ENCODE assay signal across 1 cellular context in genomic region chr19:2269244-2270156, GRCh38.
TF ChIP-seq lines count a peak whose summit lies in the region.

No MANE protein-coding gene starts in this region.

TF ChIP-seq in K562, 482 proteins besides CTCF, POLR2A, EP300 and RAD21 (continued from another document and continues in another):
- TF ChIP-seq GMEB1 (CRISPR knock-in tag; IDR thresholded peaks at IDR 0.05) (peak; percentile 68), POLR2H (tag; IDR thresholded peaks at IDR 0.05; ENCODE audit: low read depth) (peak; percentile 98), NR2C1 (IDR thresholded peaks at IDR 0.05) (no peak), NR2C1 (tag; IDR thresholded peaks at IDR 0.05) (no peak), TAF1 (IDR thresholded peaks at IDR 0.05; ENCODE audit: control insufficient read depth, extremely low read depth, insufficient read depth, low read length, severe bottlenecking) (peak; percentile 100), ZBTB33 (CRISPR knock-in tag; IDR thresholded peaks at IDR 0.05) (peak; percentile 57; the same call in 1 of the 2 replicates), ETV5 (CRISPR knock-in tag; IDR thresholded peaks at IDR 0.05; ENCODE audit: low read depth) (no peak), ARID1B (IDR thresholded peaks at IDR 0.05) (peak; percentile 41; the same call in 1 of the 2 replicates), ATF3 (IDR thresholded peaks at IDR 0.05) (no peak), ATF3 (CRISPR knock-in tag; conservative IDR thresholded peaks at IDR 0.05) (0 out of 2 replicates have a peak, but pooled peaks have one; percentile 58), ZNF224 (CRISPR knock-in tag; IDR thresholded peaks at IDR 0.05) (no peak), RCOR1 (IDR thresholded peaks at IDR 0.05; ENCODE audit: borderline replicate concordance in 1 of 2, low read depth in 2 of 2, low read length in 2 of 2) (peak in 1 of 2 experiments; percentile 18; a peak in 1 of 4 replicates), GTF2F1 (IDR thresholded peaks at IDR 0.05; ENCODE audit: low read depth, low read length) (peak; percentile 100), NFYB (IDR thresholded peaks at IDR 0.05; ENCODE audit: extremely low read depth, insufficient read length) (peak; percentile 58), SMARCB1 (IDR thresholded peaks at IDR 0.05; ENCODE audit: insufficient read length, low read depth) (no peak), MBD2 (IDR thresholded peaks at IDR 0.05; ENCODE audit: borderline replicate concordance, low read depth) (peak; percentile 84), KLF10 (CRISPR knock-in tag; IDR thresholded peaks at IDR 0.05) (no peak), PHB2 (IDR thresholded peaks at IDR 0.05; ENCODE audit: low read depth) (no peak), ZNF57 (CRISPR knock-in tag; IDR thresholded peaks at IDR 0.05) (no peak), DPF2 (IDR thresholded peaks at IDR 0.05) (0 out of 2 replicates have a peak, but pooled peaks have one; percentile 17), LARP7 (IDR thresholded peaks at IDR 0.05) (peak; percentile 83; the same call in 1 of the 2 replicates), KLF16 (IDR thresholded peaks at IDR 0.05) (no peak), SMAD4 (CRISPR knock-in tag; conservative IDR thresholded peaks at IDR 0.05) (peak; percentile 69), ZNF77 (CRISPR knock-in tag; IDR thresholded peaks at IDR 0.05) (no peak), RBM15 (IDR thresholded peaks at IDR 0.05; ENCODE audit: insufficient read depth, low read length) (no peak), STAT5A (IDR thresholded peaks at IDR 0.05; ENCODE audit: borderline replicate concordance, low read length) (no peak), ZNF408 (CRISPR knock-in tag; IDR thresholded peaks at IDR 0.05; ENCODE audit: low read depth) (no peak), NBN (IDR thresholded peaks at IDR 0.05; ENCODE audit: low read depth) (peak; percentile 75), E2F1 (CRISPR knock-in tag; IDR thresholded peaks at IDR 0.05) (peak; percentile 81), BHLHE40 (IDR thresholded peaks at IDR 0.05; ENCODE audit: low read length) (peak; percentile 91), SRF (CRISPR knock-in tag; IDR thresholded peaks at IDR 0.05) (peak in 1 of 2 experiments; percentile 13; a peak in 1 of 4 replicates), HCFC1 (IDR thresholded peaks at IDR 0.05; ENCODE audit: low read depth, low read length) (peak; percentile 62), CHD1 (IDR thresholded peaks at IDR 0.05; ENCODE audit: low read length) (peak; percentile 98), ZNF24 (IDR thresholded peaks at IDR 0.05) (0 out of 2 replicates have a peak, but pooled peaks have one; percentile 24), RBBP5 (IDR thresholded peaks at IDR 0.05; ENCODE audit: borderline replicate concordance, insufficient read depth, low read length, poor library complexity, severe bottlenecking) (peak; percentile 87), HDAC6 (IDR thresholded peaks at IDR 0.05; ENCODE audit: low read depth, low read length) (no peak)
- TF ChIP-seq, protein P1, sequence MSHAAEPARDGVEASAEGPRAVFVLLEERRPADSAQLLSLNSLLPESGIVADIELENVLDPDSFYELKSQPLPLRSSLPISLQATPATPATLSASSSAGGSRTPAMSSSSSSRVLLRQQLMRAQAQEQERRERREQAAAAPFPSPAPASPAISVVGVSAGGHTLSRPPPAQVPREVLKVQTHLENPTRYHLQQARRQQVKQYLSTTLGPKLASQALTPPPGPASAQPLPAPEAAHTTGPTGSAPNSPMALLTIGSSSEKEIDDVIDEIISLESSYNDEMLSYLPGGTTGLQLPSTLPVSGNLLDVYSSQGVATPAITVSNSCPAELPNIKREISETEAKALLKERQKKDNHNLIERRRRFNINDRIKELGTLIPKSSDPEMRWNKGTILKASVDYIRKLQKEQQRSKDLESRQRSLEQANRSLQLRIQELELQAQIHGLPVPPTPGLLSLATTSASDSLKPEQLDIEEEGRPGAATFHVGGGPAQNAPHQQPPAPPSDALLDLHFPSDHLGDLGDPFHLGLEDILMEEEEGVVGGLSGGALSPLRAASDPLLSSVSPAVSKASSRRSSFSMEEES (CRISPR knock-in tag; IDR thresholded peaks at IDR 0.05) = no peak
- TF ChIP-seq, protein P2, sequence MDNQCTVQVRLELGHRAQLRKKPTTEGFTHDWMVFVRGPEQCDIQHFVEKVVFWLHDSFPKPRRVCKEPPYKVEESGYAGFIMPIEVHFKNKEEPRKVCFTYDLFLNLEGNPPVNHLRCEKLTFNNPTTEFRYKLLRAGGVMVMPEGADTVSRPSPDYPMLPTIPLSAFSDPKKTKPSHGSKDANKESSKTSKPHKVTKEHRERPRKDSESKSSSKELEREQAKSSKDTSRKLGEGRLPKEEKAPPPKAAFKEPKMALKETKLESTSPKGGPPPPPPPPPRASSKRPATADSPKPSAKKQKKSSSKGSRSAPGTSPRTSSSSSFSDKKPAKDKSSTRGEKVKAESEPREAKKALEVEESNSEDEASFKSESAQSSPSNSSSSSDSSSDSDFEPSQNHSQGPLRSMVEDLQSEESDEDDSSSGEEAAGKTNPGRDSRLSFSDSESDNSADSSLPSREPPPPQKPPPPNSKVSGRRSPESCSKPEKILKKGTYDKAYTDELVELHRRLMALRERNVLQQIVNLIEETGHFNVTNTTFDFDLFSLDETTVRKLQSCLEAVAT (IDR thresholded peaks at IDR 0.05) = peak; percentile 89 to 90
- TF ChIP-seq, protein P3, sequence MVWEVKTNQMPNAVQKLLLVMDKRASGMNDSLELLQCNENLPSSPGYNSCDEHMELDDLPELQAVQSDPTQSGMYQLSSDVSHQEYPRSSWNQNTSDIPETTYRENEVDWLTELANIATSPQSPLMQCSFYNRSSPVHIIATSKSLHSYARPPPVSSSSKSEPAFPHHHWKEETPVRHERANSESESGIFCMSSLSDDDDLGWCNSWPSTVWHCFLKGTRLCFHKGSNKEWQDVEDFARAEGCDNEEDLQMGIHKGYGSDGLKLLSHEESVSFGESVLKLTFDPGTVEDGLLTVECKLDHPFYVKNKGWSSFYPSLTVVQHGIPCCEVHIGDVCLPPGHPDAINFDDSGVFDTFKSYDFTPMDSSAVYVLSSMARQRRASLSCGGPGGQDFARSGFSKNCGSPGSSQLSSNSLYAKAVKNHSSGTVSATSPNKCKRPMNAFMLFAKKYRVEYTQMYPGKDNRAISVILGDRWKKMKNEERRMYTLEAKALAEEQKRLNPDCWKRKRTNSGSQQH (CRISPR knock-in tag; IDR thresholded peaks at IDR 0.05) = peak; percentile 66; the same call in 1 of the 2 replicates
- TF ChIP-seq, protein P4, sequence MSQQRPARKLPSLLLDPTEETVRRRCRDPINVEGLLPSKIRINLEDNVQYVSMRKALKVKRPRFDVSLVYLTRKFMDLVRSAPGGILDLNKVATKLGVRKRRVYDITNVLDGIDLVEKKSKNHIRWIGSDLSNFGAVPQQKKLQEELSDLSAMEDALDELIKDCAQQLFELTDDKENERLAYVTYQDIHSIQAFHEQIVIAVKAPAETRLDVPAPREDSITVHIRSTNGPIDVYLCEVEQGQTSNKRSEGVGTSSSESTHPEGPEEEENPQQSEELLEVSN (IDR thresholded peaks at IDR 0.05; ENCODE audit: borderline replicate concordance in 1 of 2, extremely low read depth in 1 of 2, insufficient read depth in 1 of 2, insufficient read length in 1 of 2, low read depth in 1 of 2, low read length in 1 of 2, poor library complexity in 1 of 2, severe bottlenecking in 1 of 2) = peak in 1 of 2 experiments; percentile 58
- TF ChIP-seq, protein P5, sequence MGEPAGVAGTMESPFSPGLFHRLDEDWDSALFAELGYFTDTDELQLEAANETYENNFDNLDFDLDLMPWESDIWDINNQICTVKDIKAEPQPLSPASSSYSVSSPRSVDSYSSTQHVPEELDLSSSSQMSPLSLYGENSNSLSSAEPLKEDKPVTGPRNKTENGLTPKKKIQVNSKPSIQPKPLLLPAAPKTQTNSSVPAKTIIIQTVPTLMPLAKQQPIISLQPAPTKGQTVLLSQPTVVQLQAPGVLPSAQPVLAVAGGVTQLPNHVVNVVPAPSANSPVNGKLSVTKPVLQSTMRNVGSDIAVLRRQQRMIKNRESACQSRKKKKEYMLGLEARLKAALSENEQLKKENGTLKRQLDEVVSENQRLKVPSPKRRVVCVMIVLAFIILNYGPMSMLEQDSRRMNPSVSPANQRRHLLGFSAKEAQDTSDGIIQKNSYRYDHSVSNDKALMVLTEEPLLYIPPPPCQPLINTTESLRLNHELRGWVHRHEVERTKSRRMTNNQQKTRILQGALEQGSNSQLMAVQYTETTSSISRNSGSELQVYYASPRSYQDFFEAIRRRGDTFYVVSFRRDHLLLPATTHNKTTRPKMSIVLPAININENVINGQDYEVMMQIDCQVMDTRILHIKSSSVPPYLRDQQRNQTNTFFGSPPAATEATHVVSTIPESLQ (CRISPR knock-in tag; IDR thresholded peaks at IDR 0.05) = peak; percentile 77; the same call in 1 of the 2 replicates
- TF ChIP-seq, protein P6, sequence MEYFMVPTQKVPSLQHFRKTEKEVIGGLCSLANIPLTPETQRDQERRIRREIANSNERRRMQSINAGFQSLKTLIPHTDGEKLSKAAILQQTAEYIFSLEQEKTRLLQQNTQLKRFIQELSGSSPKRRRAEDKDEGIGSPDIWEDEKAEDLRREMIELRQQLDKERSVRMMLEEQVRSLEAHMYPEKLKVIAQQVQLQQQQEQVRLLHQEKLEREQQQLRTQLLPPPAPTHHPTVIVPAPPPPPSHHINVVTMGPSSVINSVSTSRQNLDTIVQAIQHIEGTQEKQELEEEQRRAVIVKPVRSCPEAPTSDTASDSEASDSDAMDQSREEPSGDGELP (CRISPR knock-in tag; IDR thresholded peaks at IDR 0.05; ENCODE audit: borderline replicate concordance) = peak; percentile 60
- TF ChIP-seq, protein P7, sequence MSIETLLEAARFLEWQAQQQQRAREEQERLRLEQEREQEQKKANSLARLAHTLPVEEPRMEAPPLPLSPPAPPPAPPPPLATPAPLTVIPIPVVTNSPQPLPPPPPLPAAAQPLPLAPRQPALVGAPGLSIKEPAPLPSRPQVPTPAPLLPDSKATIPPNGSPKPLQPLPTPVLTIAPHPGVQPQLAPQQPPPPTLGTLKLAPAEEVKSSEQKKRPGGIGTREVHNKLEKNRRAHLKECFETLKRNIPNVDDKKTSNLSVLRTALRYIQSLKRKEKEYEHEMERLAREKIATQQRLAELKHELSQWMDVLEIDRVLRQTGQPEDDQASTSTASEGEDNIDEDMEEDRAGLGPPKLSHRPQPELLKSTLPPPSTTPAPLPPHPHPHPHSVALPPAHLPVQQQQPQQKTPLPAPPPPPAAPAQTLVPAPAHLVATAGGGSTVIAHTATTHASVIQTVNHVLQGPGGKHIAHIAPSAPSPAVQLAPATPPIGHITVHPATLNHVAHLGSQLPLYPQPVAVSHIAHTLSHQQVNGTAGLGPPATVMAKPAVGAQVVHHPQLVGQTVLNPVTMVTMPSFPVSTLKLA (conservative IDR thresholded peaks at IDR 0.05) = peak; percentile 85 to 90
- TF ChIP-seq, protein P8, sequence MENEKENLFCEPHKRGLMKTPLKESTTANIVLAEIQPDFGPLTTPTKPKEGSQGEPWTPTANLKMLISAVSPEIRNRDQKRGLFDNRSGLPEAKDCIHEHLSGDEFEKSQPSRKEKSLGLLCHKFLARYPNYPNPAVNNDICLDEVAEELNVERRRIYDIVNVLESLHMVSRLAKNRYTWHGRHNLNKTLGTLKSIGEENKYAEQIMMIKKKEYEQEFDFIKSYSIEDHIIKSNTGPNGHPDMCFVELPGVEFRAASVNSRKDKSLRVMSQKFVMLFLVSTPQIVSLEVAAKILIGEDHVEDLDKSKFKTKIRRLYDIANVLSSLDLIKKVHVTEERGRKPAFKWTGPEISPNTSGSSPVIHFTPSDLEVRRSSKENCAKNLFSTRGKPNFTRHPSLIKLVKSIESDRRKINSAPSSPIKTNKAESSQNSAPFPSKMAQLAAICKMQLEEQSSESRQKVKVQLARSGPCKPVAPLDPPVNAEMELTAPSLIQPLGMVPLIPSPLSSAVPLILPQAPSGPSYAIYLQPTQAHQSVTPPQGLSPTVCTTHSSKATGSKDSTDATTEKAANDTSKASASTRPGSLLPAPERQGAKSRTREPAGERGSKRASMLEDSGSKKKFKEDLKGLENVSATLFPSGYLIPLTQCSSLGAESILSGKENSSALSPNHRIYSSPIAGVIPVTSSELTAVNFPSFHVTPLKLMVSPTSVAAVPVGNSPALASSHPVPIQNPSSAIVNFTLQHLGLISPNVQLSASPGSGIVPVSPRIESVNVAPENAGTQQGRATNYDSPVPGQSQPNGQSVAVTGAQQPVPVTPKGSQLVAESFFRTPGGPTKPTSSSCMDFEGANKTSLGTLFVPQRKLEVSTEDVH (IDR thresholded peaks at IDR 0.05; ENCODE audit: low read depth, partially characterized antibody) = peak; percentile 63
